ENCODE assay signal across 8 cellular contexts in genomic region chr17:19762515-19762961, GRCh38. TPM values are rescaled to one million over a fixed set of nuclear protein-coding genes. Genes with fewer than 3 reads are reported as not detected.
DNase-seq lines count a peak whose midpoint lies in the region; ATAC-seq and TF ChIP-seq lines count a peak whose summit lies in the region.

No MANE protein-coding gene starts in this region.

- H3K9ac ChIP-seq in SU-DHL-6 (ENCODE audit: low read length) (no peak overlapping the region), adipocyte (ENCODE audit: low read length) (no peak overlapping the region)

- no peaks in the 10 kb centered on the region for H3K9me2 ChIP-seq in SU-DHL-6 (replicated peaks; ENCODE audit: insufficient read depth, low read length)

- no peaks in the 10 kb centered on the region for H3K27me3 ChIP-seq in SU-DHL-6 (ENCODE audit: low read length)
- H3K27me3 ChIP-seq in adipocyte (replicated peaks; ENCODE audit: control insufficient read depth, insufficient read depth, low read length), result peaks cover 5% of the 10 kb centered on the region

- H3K9me3 ChIP-seq in SU-DHL-6 (ENCODE audit: insufficient read depth, low read length) (no peaks in the 10 kb centered on the region), adipocyte (ENCODE audit: control insufficient read depth, low read length) (no peaks in the 10 kb centered on the region)

- no peaks in the 10 kb centered on the region for H3K36me3 ChIP-seq in SU-DHL-6 (ENCODE audit: low read length)
- no peaks in the 10 kb centered on the region for H3K36me3 ChIP-seq in adipocyte (ENCODE audit: control insufficient read depth, insufficient read depth, low read length, severe bottlenecking)

- H3K4me2 ChIP-seq in SU-DHL-6 (ENCODE audit: low read depth, low read length, poor library complexity, severe bottlenecking), result no peak overlapping the region

- peaks cover 2% of the 10 kb centered on the region for H3K4me1 ChIP-seq in adipocyte (ENCODE audit: control insufficient read depth, insufficient read depth, low read length)

- H3F3A ChIP-seq in SU-DHL-6 (ENCODE audit: insufficient read depth), result no peaks in the 10 kb centered on the region

- DNase-seq in CMK (ENCODE audit: low read depth), result peak; percentile 20
- peak; percentile 73 for DNase-seq in HuH-7.5 (ENCODE audit: low spot score)
- peak; percentile 88 for DNase-seq in adipocyte (ENCODE audit: low read depth)
- DNase-seq in left cardiac atrium, result peak; percentile 84
- DNase-seq in sciatic nerve (ENCODE audit: low spot score), result peak; percentile 89

- ATAC-seq in left cardiac atrium (peak; percentile 61 to 77), sciatic nerve (peak; percentile 57), GM18511 (IDR thresholded peaks at IDR 0.05; ENCODE audit: unreplicated experiment) (no peak), GM19455 (IDR thresholded peaks at IDR 0.05; ENCODE audit: unreplicated experiment) (no peak)

- H3K4me3 ChIP-seq in SU-DHL-6 (ENCODE audit: insufficient read depth, low read length, poor library complexity, severe bottlenecking) (no peak overlapping the region), adipocyte (ENCODE audit: low read length) (no peak overlapping the region)

- H2AFZ ChIP-seq in SU-DHL-6 (ENCODE audit: low read depth, low read length, severe bottlenecking), result no peak overlapping the region

- peak; percentile 57 for TF ChIP-seq CTCF in SU-DHL-6 (IDR thresholded peaks at IDR 0.05; ENCODE audit: insufficient read depth, low read length, poor library complexity, severe bottlenecking)

- H3K79me2 ChIP-seq in SU-DHL-6 (ENCODE audit: insufficient read depth, low read length), result no peaks in the 10 kb centered on the region

- H3K27ac ChIP-seq in SU-DHL-6 (ENCODE audit: low read depth, low read length), result no peak overlapping the region

- intact Hi-C loops in left cardiac atrium (cut with DNase I), result loop anchor here (5.0 to 10.0 kb wide), 4 partner anchors 118 to 400 kb away; partner anchors contain the start of genes B9D1 (in 2 of the 2) and ALDH3A2 (in 1 of the 2)
- intact Hi-C loops in sciatic nerve (cut with DNase I), result no loop called here

- H4K20me1 ChIP-seq in SU-DHL-6 (ENCODE audit: low read depth, low read length), result no peaks in the 10 kb centered on the region

RNA-seq across cellular contexts. Expression of gene ALDH3A1, which starts 14.4 kb away (rescaled TPM):
- total RNA-seq in left cardiac atrium (under 1 TPM; 0.21 to 0.32 TPM), sciatic nerve (0.76 TPM)

RNA-seq across cellular contexts. Expression of gene SLC47A2, which starts 46.2 kb away (rescaled TPM):
- not detected for total RNA-seq in left cardiac atrium
- total RNA-seq in sciatic nerve, result not detected

Comparison
In these comparisons a context has a peak if more than half of its experiments do, and no peak if none do; other contexts are left out.
1. DNase-seq: peak in every context shown above with its lines; median percentile 89 in sciatic nerve; 88 in adipocyte; 84 in left cardiac atrium; 73 in HuH-7.5; 20 in CMK.
2. ATAC-seq: peak in left cardiac atrium (2 of 2) and sciatic nerve (single experiment); none in GM18511 (single experiment) and GM19455 (single experiment).